8 cellular contexts compared by ENCODE assay signal in genomic region chr12:116818948-116819832, GRCh38.
A peak's percentile ranks its signal among the peaks of the same experiment; 100 is the strongest.
DNase-seq lines count a peak whose midpoint lies in the region; ATAC-seq and TF ChIP-seq lines count a peak whose summit lies in the region.

No MANE protein-coding gene starts in this region.

- H3K36me3 ChIP-seq in SU-DHL-6 (ENCODE audit: low read length): no peaks in the 10 kb centered on the region
- no peaks in the 10 kb centered on the region for H3K36me3 ChIP-seq in adipocyte (ENCODE audit: control insufficient read depth, insufficient read depth, low read length, severe bottlenecking)
- no peaks in the 10 kb centered on the region for H3K36me3 ChIP-seq in heart left ventricle

- H3K9ac ChIP-seq in SU-DHL-6 (ENCODE audit: low read length): peak overlapping the region; percentile 74
- peak overlapping the region; percentile 98 for H3K9ac ChIP-seq in adipocyte (ENCODE audit: low read length)

- peak overlapping the region; percentile 49 for H2AFZ ChIP-seq in SU-DHL-6 (ENCODE audit: low read depth, low read length, severe bottlenecking)

- peak overlapping the region; percentile 93 for H3K4me2 ChIP-seq in SU-DHL-6 (ENCODE audit: low read depth, low read length, poor library complexity, severe bottlenecking)

- 1 to 2% (median 1%) methylated on average over 46 to 70 of the region's 70 CpGs for WGBS in heart left ventricle, 4 donors

- H3K36me3 Mint-ChIP-seq in type B pancreatic cell: no peaks in the 10 kb centered on the region

- no peaks in the 10 kb centered on the region for H3K9me3 Mint-ChIP-seq in type B pancreatic cell

- no peaks in the 10 kb centered on the region for H3K27me3 Mint-ChIP-seq in type B pancreatic cell

- peak overlapping the region; percentile 97 for H3K27ac Mint-ChIP-seq in type B pancreatic cell

- no peaks in the 10 kb centered on the region for H3K9me2 ChIP-seq in SU-DHL-6 (replicated peaks; ENCODE audit: insufficient read depth, low read length)

- H3K27ac ChIP-seq in SU-DHL-6 (ENCODE audit: low read depth, low read length) (peak overlapping the region; percentile 94), heart left ventricle (peak overlapping the region; percentile 85 to 98 (median 92))

- H3K4me1 Mint-ChIP-seq in type B pancreatic cell (ENCODE audit: unreplicated experiment): peaks cover 25% of the 10 kb centered on the region

- H3K9me3 ChIP-seq in SU-DHL-6 (ENCODE audit: insufficient read depth, low read length): no peaks in the 10 kb centered on the region
- peaks cover under 1% of the 10 kb centered on the region for H3K9me3 ChIP-seq in adipocyte (ENCODE audit: control insufficient read depth, low read length)
- no peaks in the 10 kb centered on the region for H3K9me3 ChIP-seq in heart left ventricle

- DNase-seq in GM12864 (ENCODE audit: low read depth) (peak; percentile 26), NCI-H1105 treated with DMSO at 0.1 percent for 48 hours (lab: John Stamatoyannopoulos, UW) (peak; percentile 92), adipocyte (ENCODE audit: low read depth) (peak; percentile 95), heart left ventricle (peak; percentile 92 to 95 (median 94)), pons (ENCODE audit: low spot score) (peak; percentile 86), type B pancreatic cell (ENCODE audit: extremely low spot score, unreplicated experiment) (peak; percentile 93)

- H3K4me1 ChIP-seq in adipocyte (ENCODE audit: control insufficient read depth, insufficient read depth, low read length) (peaks cover 12% of the 10 kb centered on the region), heart left ventricle (peaks cover 2 to 17% (median 11%) of the 10 kb centered on the region in 12 donors)

- TF ChIP-seq POLR2A in heart left ventricle (IDR thresholded peaks at IDR 0.05): peak; percentile 18 to 78

- peak overlapping the region; percentile 85 for H3K4me3 ChIP-seq in GM12864 (ENCODE audit: low read depth, low read length)
- H3K4me3 ChIP-seq in SU-DHL-6 (ENCODE audit: insufficient read depth, low read length, poor library complexity, severe bottlenecking): peak overlapping the region; percentile 72
- H3K4me3 ChIP-seq in adipocyte (ENCODE audit: low read length): peak overlapping the region; percentile 96
- H3K4me3 ChIP-seq in heart left ventricle: peak overlapping the region; percentile 56 to 98 (median 76)

- H3K27me3 ChIP-seq in SU-DHL-6 (ENCODE audit: low read length) (no peaks in the 10 kb centered on the region), adipocyte (replicated peaks; ENCODE audit: control insufficient read depth, insufficient read depth, low read length) (no peaks in the 10 kb centered on the region), heart left ventricle (no peaks in the 10 kb centered on the region)

- no peaks in the 10 kb centered on the region for H3K79me2 ChIP-seq in SU-DHL-6 (ENCODE audit: insufficient read depth, low read length)

- ATAC-seq in HG02642 (IDR thresholded peaks at IDR 0.05; ENCODE audit: poor library complexity, unreplicated experiment) (peak; percentile 85), heart left ventricle (peak; percentile 94 to 98 (median 96))

- H4K20me1 ChIP-seq in SU-DHL-6 (ENCODE audit: low read depth, low read length): no peaks in the 10 kb centered on the region

- no peak for TF ChIP-seq CTCF in GM12864 (IDR thresholded peaks at IDR 0.05; ENCODE audit: low read depth, low read length, missing control alignments)
- TF ChIP-seq CTCF in SU-DHL-6 (IDR thresholded peaks at IDR 0.05; ENCODE audit: insufficient read depth, low read length, poor library complexity, severe bottlenecking): no peak
- peak in 2 of 12 donors; percentile 25 to 33 for TF ChIP-seq CTCF in heart left ventricle (IDR thresholded peaks at IDR 0.05)
- TF ChIP-seq CTCF in type B pancreatic cell (conservative IDR thresholded peaks at IDR 0.05): no peak

- intact Hi-C loops in heart left ventricle (cut with DNase I): loop anchor here in 4 of 10 donors (1.0 to 5.0 kb wide), 4 partner anchors 77 to 82 kb away; partner anchors contain the start of genes RNFT2 (in 3 of the 4) and SPRING1 (in 3 of the 4)

- peaks cover 42% of the 10 kb centered on the region for H3F3A ChIP-seq in SU-DHL-6 (ENCODE audit: insufficient read depth)

- H3K4me3 Mint-ChIP-seq in type B pancreatic cell: peak overlapping the region; percentile 98

Comparison
In these comparisons a context has a peak if more than half of its experiments do, and no peak if none do; other contexts are left out.
1. Peak in every context shown above with its lines: DNase-seq, ATAC-seq, H3K4me3 ChIP-seq and H3K27ac ChIP-seq.
2. DNase-seq: peak in every context shown above with its lines; median percentile 95 in adipocyte; 94 in heart left ventricle; 93 in type B pancreatic cell; 92 in NCI-H1105 treated with DMSO at 0.1 percent for 48 hours; 86 in pons; 26 in GM12864.